9 cellular contexts compared by ENCODE assay signal in the genomic region with DNA sequence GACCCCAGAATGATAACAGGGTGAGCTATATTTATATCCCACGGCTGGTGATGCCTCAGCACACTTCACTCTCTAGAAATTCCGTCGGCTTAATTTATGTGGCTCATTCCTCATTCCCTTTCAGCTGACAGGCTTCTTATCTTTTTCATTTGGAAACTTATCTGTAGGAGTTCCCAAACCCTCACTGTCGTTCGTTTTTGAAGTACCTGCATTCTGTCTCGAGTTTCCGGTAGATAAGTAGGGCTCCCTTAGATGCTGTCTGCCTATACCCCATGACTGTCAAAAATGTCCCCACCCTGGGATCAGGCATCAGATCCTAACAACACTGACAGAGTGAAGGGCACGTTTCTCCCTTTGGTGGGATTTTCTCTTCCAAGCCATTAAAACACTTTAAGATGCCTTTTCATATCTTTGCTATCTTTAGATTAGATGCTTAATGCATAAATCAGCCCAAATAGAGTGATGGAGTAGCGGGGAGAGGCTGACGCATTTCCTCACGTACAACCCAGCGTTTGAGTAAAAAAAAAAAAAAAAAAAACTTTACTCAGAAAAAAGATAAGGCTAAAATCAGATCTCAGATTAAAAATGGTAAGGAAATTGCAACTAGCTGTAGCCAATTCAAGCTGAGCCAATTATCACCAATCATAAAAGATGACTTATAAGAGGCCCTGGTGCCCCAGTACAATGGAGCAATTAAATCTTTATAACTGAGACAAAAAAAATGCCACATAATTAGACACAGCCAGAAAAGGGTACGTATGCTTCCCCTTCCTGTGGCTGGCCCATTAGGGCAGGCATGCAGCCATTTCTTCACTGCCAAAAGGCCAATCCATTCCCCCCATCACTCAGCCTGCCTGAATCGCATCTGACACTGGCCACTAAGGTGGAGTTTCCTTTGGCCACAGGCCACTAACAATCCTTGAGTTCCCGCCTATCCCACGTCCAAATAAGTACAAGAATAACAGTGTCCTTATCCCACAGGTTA. TPM values are rescaled to one million over a fixed set of nuclear protein-coding genes. Genes with fewer than 3 reads are reported as not detected.
DNase-seq lines count a peak whose midpoint lies in the region; ATAC-seq and TF ChIP-seq lines count a peak whose summit lies in the region.
"Had no signal": no experiment of that assay in that cellular context is flagged by ENCODE, and none has a peak within 500 bp of the region (broad histone marks: within the 10 kb centered on the region; RNA-seq: fewer than 3 reads in every experiment).

No MANE protein-coding gene starts in this region.

- no peak overlapping the region for H3K4me2 ChIP-seq in neural progenitor cell

- H3K4me3 ChIP-seq in neural progenitor cell, result no peak overlapping the region
- H3K4me3 ChIP-seq: GM23338 had no signal

- H3F3A ChIP-seq in neural progenitor cell (ENCODE audit: low read depth), result no peaks in the 10 kb centered on the region

- H3K9me3 Mint-ChIP-seq in brain (peaks cover 11 to 31% (median 21%) of the 10 kb centered on the region in 5 experiments), neural progenitor cell (no peaks in the 10 kb centered on the region)

- DNase-seq in NCI-H1436 treated with DMSO at 0.1 percent for 48 hours (lab: John Stamatoyannopoulos, UW) (peak; percentile 10), neural progenitor cell (ENCODE audit: low spot score) (no peak), NCI-H2227 treated with DMSO at 0.1 percent for 48 hours (lab: John Stamatoyannopoulos, UW) (no peak), NCI-H2196 treated with DMSO at 0.1 percent for 48 hours (lab: John Stamatoyannopoulos, UW; ENCODE audit: unreplicated experiment) (no peak)
- DNase-seq: NCI-H82 had no signal

- H3K36me3 Mint-ChIP-seq in brain (peaks cover 44% of the 10 kb centered on the region), neural progenitor cell (no peaks in the 10 kb centered on the region)

- no peak overlapping the region for H2AFZ ChIP-seq in neural progenitor cell (replicated peaks)

- TF ChIP-seq CTCF in brain (conservative IDR thresholded peaks at IDR 0.05) (no peak), neural progenitor cell (IDR thresholded peaks at IDR 0.05) (no peak)

- peak overlapping the region in 3 of 5 experiments; percentile 8 to 37 (median 29) for H3K27ac Mint-ChIP-seq in brain
- peak overlapping the region; percentile 43 for H3K27ac Mint-ChIP-seq in neural progenitor cell
- H3K27ac Mint-ChIP-seq: GM23338 had no signal

- H3K9ac ChIP-seq in neural progenitor cell, result no peak overlapping the region

- H3K36me3 ChIP-seq in neural progenitor cell, result no peaks in the 10 kb centered on the region

- no peak overlapping the region for H3K27ac ChIP-seq in neural progenitor cell

- H3K27me3 Mint-ChIP-seq in brain (peaks cover 14% of the 10 kb centered on the region), neural progenitor cell (ENCODE audit: insufficient read depth, low read depth) (no peaks in the 10 kb centered on the region)

- H4K20me1 ChIP-seq in neural progenitor cell (ENCODE audit: low read depth), result no peaks in the 10 kb centered on the region

- no peaks in the 10 kb centered on the region for H3K27me3 ChIP-seq in neural progenitor cell

- H3K79me2 ChIP-seq in neural progenitor cell (ENCODE audit: low read depth), result no peaks in the 10 kb centered on the region

- ATAC-seq in GM18502 (IDR thresholded peaks at IDR 0.05; ENCODE audit: poor library complexity, unreplicated experiment) (peak; percentile 32), HG02678 (IDR thresholded peaks at IDR 0.05; ENCODE audit: unreplicated experiment) (no peak)

- H3K4me3 Mint-ChIP-seq in brain (no peak overlapping the region), neural progenitor cell (no peak overlapping the region)
- H3K4me3 Mint-ChIP-seq: GM23338 had no signal

- H3K4me1 ChIP-seq in neural progenitor cell, result no peaks in the 10 kb centered on the region

- H3K4me1 Mint-ChIP-seq in brain (peaks cover 20% of the 10 kb centered on the region), neural progenitor cell (no peaks in the 10 kb centered on the region)

- no peaks in the 10 kb centered on the region for H3K9me3 ChIP-seq in neural progenitor cell (ENCODE audit: low read depth)

RNA-seq across cellular contexts. Expression of a gene that starts 45.1 kb away (rescaled TPM):
- 15.1 TPM for polyA plus RNA-seq in brain (ENCODE audit: insufficient read depth, low read depth, low replicate concordance)
- total RNA-seq in neural progenitor cell (ENCODE audit: low replicate concordance), result 0.37 and 0.92 TPM in 2 replicates
